In genomic region chr2:75031906-75032803, GRCh38 we compare ENCODE assay signal across 26 cellular contexts.
"Had no signal": no experiment of that assay in that cellular context is flagged by ENCODE, and none has a peak within 500 bp of the region (broad histone marks: within the 10 kb centered on the region; RNA-seq: fewer than 3 reads in every experiment).

No MANE protein-coding gene starts in this region.

- H3K9me3 Mint-ChIP-seq: activated CD4-positive, alpha-beta memory T cell treated with anti-CD3 and anti-CD28 coated beads, Interleukin-2, amount 10 ng/mL, durations not matched to agents 7 days and 5 days; activated CD4-positive, alpha-beta T cell treated with anti-CD3 and anti-CD28 coated beads, Interleukin-2, amount 10 ng/mL, durations not matched to agents 24 days and 14 days; activated T-helper 2 cell treated with anti-CD3 and anti-CD28 coated beads, Interferon-gamma antibody, Interleukin-2, Interleukin-4, amounts not matched to agents 10 μg/mL and 5 μg/mL and 100 μg/mL, durations not matched to agents 14 hours and 24 hours and 36 hours; immature natural killer cell; naive thymus-derived CD4-positive, alpha-beta T cell; stimulated activated memory B cell treated with anti-CD40 and anti-IgM and Interleukin-4, amounts not matched to agents 10 μg/mL and 1 μg/mL and 100 μg/mL, for 72 hours; type B pancreatic cell had no signal

- H3K4me3 ChIP-seq: body of pancreas, cardiac muscle cell, hepatocyte, lung, sigmoid colon, smooth muscle cell, thoracic aorta had no signal

- H3K4me3 Mint-ChIP-seq: activated CD4-positive, alpha-beta memory T cell treated with anti-CD3 and anti-CD28 coated beads, Interleukin-2, amount 10 ng/mL, durations not matched to agents 7 days and 5 days; activated CD4-positive, alpha-beta T cell treated with anti-CD3 and anti-CD28 coated beads, Interleukin-2, amount 10 ng/mL, durations not matched to agents 24 days and 14 days; activated naive CD8-positive, alpha-beta T cell; naive thymus-derived CD4-positive, alpha-beta T cell; stimulated activated memory B cell treated with anti-CD40 and anti-IgM and Interleukin-4, amounts not matched to agents 10 μg/mL and 1 μg/mL and 100 μg/mL, for 72 hours; type B pancreatic cell had no signal

- H3K36me3 ChIP-seq: cardiac muscle cell, sigmoid colon, thoracic aorta had no signal

- DNase-seq: activated CD4-positive, alpha-beta memory T cell treated with anti-CD3 and anti-CD28 coated beads, Interleukin-2, amount 10 ng/mL, durations not matched to agents 7 days and 5 days; activated CD4-positive, alpha-beta T cell treated with anti-CD3 and anti-CD28 coated beads, Interleukin-2, amount 10 ng/mL, durations not matched to agents 24 days and 14 days; activated naive CD4-positive, alpha-beta T cell; activated T-cell treated with anti-CD3 and anti-CD28 coated beads, Interleukin-2, amount 50 U/mL, for 1 hour; amygdala; body of pancreas; cortex of kidney; foreskin keratinocyte; immature natural killer cell; naive thymus-derived CD4-positive, alpha-beta T cell; retina; sigmoid colon; stimulated activated CD4-positive, alpha-beta T cell treated with anti-CD3 and anti-CD28 coated beads, Interleukin-15, amount 100 ng/mL, for 24 hours had no signal

- H3K36me3 Mint-ChIP-seq: immature natural killer cell, type B pancreatic cell had no signal

- H3K9me3 ChIP-seq: body of pancreas, sigmoid colon, thoracic aorta had no signal

- ATAC-seq: activated CD4-positive, CD25-positive, alpha-beta regulatory T cell treated with anti-CD3 and anti-CD28 coated beads, Interleukin-2, amount 50 U/mL, for 24 hours; body of pancreas; foreskin keratinocyte; left lobe of liver; naive thymus-derived CD4-positive, alpha-beta T cell; stimulated activated memory B cell treated with anti-CD40 and anti-IgM and Interleukin-4, amounts not matched to agents 10 μg/mL and 1 μg/mL and 100 μg/mL, for 72 hours had no signal

- H3K27ac Mint-ChIP-seq: activated CD4-positive, alpha-beta memory T cell treated with anti-CD3 and anti-CD28 coated beads, Interleukin-2, amount 10 ng/mL, durations not matched to agents 7 days and 5 days; activated CD4-positive, alpha-beta T cell treated with anti-CD3 and anti-CD28 coated beads, Interleukin-2, amount 10 ng/mL, durations not matched to agents 24 days and 14 days; activated naive CD8-positive, alpha-beta T cell; activated T-helper 2 cell treated with anti-CD3 and anti-CD28 coated beads, Interferon-gamma antibody, Interleukin-2, Interleukin-4, amounts not matched to agents 10 μg/mL and 5 μg/mL and 100 μg/mL, durations not matched to agents 14 hours and 24 hours and 36 hours; naive thymus-derived CD4-positive, alpha-beta T cell; progenitor cell of endocrine pancreas; stimulated activated memory B cell treated with anti-CD40 and anti-IgM and Interleukin-4, amounts not matched to agents 10 μg/mL and 1 μg/mL and 100 μg/mL, for 72 hours; type B pancreatic cell had no signal

- H3K27ac ChIP-seq: body of pancreas, cardiac muscle cell, foreskin keratinocyte, hepatocyte, sigmoid colon, thoracic aorta, VCaP had no signal

- H3K27me3 ChIP-seq: body of pancreas, cardiac muscle cell, foreskin keratinocyte, hepatocyte, sigmoid colon had no signal

- H3K4me1 ChIP-seq: body of pancreas, foreskin keratinocyte, sigmoid colon had no signal

- H3K27me3 Mint-ChIP-seq: activated CD4-positive, alpha-beta memory T cell treated with anti-CD3 and anti-CD28 coated beads, Interleukin-2, amount 10 ng/mL, durations not matched to agents 7 days and 5 days; activated CD4-positive, alpha-beta T cell treated with anti-CD3 and anti-CD28 coated beads, Interleukin-2, amount 10 ng/mL, durations not matched to agents 24 days and 14 days; activated naive CD8-positive, alpha-beta T cell; naive thymus-derived CD4-positive, alpha-beta T cell; progenitor cell of endocrine pancreas; stimulated activated memory B cell treated with anti-CD40 and anti-IgM and Interleukin-4, amounts not matched to agents 10 μg/mL and 1 μg/mL and 100 μg/mL, for 72 hours; type B pancreatic cell had no signal

- H3K4me1 Mint-ChIP-seq: stimulated activated memory B cell treated with anti-CD40 and anti-IgM and Interleukin-4, amounts not matched to agents 10 μg/mL and 1 μg/mL and 100 μg/mL, for 72 hours had no signal
